ENCODE assay signal across 1 cellular context in the genomic region with DNA sequence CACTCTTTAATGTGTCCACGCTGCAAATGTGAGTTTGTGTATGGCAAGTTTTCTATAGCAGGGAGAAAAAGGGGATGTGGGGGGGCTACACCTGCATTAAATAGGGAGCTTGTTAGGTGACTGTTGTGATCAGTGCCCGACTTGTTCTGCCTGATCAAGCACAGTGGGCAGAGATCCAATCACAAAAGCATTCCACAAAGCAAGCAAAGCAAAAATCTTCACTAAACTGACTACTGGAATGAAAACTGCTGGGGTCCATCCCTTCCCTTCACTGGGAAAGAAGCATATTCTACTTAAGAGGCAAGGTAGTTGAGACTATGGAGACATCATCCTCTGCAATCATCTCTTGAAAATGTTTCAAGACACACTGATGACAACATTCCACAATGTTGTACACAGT.
TF ChIP-seq lines count a peak whose summit lies in the region.

No MANE protein-coding gene starts in this region.

TF ChIP-seq in H1, 55 proteins besides CTCF, POLR2A, EP300 and RAD21 (continued from another document):
- TF ChIP-seq SUZ12 (IDR thresholded peaks at IDR 0.05; ENCODE audit: low read length) (no peak), BCL11A (IDR thresholded peaks at IDR 0.05; ENCODE audit: low read depth in 2 of 2, low read length in 2 of 2) (no peak), EGR1 (IDR thresholded peaks at IDR 0.05; ENCODE audit: borderline replicate concordance, low read depth, low read length) (no peak), CTBP2 (IDR thresholded peaks at IDR 0.05; ENCODE audit: borderline replicate concordance, insufficient read depth, insufficient read length, low read length) (no peak), NRF1 (IDR thresholded peaks at IDR 0.05; ENCODE audit: low read depth, low read length) (no peak), ASH2L (IDR thresholded peaks at IDR 0.05; ENCODE audit: low read length) (no peak)
- TF ChIP-seq, protein P1, sequence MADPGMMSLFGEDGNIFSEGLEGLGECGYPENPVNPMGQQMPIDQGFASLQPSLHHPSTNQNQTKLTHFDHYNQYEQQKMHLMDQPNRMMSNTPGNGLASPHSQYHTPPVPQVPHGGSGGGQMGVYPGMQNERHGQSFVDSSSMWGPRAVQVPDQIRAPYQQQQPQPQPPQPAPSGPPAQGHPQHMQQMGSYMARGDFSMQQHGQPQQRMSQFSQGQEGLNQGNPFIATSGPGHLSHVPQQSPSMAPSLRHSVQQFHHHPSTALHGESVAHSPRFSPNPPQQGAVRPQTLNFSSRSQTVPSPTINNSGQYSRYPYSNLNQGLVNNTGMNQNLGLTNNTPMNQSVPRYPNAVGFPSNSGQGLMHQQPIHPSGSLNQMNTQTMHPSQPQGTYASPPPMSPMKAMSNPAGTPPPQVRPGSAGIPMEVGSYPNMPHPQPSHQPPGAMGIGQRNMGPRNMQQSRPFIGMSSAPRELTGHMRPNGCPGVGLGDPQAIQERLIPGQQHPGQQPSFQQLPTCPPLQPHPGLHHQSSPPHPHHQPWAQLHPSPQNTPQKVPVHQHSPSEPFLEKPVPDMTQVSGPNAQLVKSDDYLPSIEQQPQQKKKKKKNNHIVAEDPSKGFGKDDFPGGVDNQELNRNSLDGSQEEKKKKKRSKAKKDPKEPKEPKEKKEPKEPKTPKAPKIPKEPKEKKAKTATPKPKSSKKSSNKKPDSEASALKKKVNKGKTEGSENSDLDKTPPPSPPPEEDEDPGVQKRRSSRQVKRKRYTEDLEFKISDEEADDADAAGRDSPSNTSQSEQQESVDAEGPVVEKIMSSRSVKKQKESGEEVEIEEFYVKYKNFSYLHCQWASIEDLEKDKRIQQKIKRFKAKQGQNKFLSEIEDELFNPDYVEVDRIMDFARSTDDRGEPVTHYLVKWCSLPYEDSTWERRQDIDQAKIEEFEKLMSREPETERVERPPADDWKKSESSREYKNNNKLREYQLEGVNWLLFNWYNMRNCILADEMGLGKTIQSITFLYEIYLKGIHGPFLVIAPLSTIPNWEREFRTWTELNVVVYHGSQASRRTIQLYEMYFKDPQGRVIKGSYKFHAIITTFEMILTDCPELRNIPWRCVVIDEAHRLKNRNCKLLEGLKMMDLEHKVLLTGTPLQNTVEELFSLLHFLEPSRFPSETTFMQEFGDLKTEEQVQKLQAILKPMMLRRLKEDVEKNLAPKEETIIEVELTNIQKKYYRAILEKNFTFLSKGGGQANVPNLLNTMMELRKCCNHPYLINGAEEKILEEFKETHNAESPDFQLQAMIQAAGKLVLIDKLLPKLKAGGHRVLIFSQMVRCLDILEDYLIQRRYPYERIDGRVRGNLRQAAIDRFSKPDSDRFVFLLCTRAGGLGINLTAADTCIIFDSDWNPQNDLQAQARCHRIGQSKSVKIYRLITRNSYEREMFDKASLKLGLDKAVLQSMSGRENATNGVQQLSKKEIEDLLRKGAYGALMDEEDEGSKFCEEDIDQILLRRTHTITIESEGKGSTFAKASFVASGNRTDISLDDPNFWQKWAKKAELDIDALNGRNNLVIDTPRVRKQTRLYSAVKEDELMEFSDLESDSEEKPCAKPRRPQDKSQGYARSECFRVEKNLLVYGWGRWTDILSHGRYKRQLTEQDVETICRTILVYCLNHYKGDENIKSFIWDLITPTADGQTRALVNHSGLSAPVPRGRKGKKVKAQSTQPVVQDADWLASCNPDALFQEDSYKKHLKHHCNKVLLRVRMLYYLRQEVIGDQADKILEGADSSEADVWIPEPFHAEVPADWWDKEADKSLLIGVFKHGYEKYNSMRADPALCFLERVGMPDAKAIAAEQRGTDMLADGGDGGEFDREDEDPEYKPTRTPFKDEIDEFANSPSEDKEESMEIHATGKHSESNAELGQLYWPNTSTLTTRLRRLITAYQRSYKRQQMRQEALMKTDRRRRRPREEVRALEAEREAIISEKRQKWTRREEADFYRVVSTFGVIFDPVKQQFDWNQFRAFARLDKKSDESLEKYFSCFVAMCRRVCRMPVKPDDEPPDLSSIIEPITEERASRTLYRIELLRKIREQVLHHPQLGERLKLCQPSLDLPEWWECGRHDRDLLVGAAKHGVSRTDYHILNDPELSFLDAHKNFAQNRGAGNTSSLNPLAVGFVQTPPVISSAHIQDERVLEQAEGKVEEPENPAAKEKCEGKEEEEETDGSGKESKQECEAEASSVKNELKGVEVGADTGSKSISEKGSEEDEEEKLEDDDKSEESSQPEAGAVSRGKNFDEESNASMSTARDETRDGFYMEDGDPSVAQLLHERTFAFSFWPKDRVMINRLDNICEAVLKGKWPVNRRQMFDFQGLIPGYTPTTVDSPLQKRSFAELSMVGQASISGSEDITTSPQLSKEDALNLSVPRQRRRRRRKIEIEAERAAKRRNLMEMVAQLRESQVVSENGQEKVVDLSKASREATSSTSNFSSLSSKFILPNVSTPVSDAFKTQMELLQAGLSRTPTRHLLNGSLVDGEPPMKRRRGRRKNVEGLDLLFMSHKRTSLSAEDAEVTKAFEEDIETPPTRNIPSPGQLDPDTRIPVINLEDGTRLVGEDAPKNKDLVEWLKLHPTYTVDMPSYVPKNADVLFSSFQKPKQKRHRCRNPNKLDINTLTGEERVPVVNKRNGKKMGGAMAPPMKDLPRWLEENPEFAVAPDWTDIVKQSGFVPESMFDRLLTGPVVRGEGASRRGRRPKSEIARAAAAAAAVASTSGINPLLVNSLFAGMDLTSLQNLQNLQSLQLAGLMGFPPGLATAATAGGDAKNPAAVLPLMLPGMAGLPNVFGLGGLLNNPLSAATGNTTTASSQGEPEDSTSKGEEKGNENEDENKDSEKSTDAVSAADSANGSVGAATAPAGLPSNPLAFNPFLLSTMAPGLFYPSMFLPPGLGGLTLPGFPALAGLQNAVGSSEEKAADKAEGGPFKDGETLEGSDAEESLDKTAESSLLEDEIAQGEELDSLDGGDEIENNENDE (IDR thresholded peaks at IDR 0.05; ENCODE audit: insufficient replicate concordance, low read length) = no peak
TF ChIP-seq in H1: peak in this region for 0.
